In genomic region chr3:102643546-102643945, GRCh38 we compare ENCODE assay signal across 31 cellular contexts.
DNase-seq lines count a peak whose midpoint lies in the region; ATAC-seq and TF ChIP-seq lines count a peak whose summit lies in the region.
"Had no signal": no experiment of that assay in that cellular context is flagged by ENCODE, and none has a peak within 500 bp of the region (broad histone marks: within the 10 kb centered on the region; RNA-seq: fewer than 3 reads in every experiment).

No MANE protein-coding gene starts in this region.

- DNase-seq in GM23338 (ENCODE audit: low spot score) (no peak), NCI-H128 (lab: John Stamatoyannopoulos, UW; ENCODE audit: unreplicated experiment) (no peak)
- DNase-seq in activated T-helper 2 cell treated with anti-CD3 and anti-CD28 coated beads, Interferon-gamma antibody, Interleukin-2, Interleukin-4, amounts not matched to agents 10 μg/mL and 5 μg/mL and 100 μg/mL, durations not matched to agents 14 hours and 24 hours and 36 hours (ENCODE audit: low spot score): no peak
- DNase-seq: 8988T; ACHN; AML-193; BE2C; C1 segment of cervical spinal cord; Caco-2; Calu3; CD4-positive, alpha-beta memory T cell; CD4-positive, alpha-beta T cell; CD4-positive, CD25-positive, alpha-beta regulatory T cell; CD8-positive, alpha-beta memory T cell; CD8-positive, alpha-beta T cell; COR-L47; DMS 273 treated with DMSO at 0.1 percent for 48 hours; DMS153; DMS53; DMS79; DMS79 treated with DMSO at 0.1 percent for 48 hours; DND-41; EL had no signal

- no peaks in the 10 kb centered on the region for H3K36me3 Mint-ChIP-seq in GM23338 (ENCODE audit: low read depth)
- no peaks in the 10 kb centered on the region for H3K36me3 Mint-ChIP-seq in activated T-helper 2 cell treated with anti-CD3 and anti-CD28 coated beads, Interferon-gamma antibody, Interleukin-2, Interleukin-4, amounts not matched to agents 10 μg/mL and 5 μg/mL and 100 μg/mL, durations not matched to agents 14 hours and 24 hours and 36 hours (ENCODE audit: low read depth)
- H3K36me3 Mint-ChIP-seq: CD14-positive monocyte; CD4-positive, alpha-beta memory T cell; CD4-positive, CD25-positive, alpha-beta regulatory T cell; CD8-positive, alpha-beta memory T cell; CD8-positive, alpha-beta T cell had no signal

- peak overlapping the region; percentile 33; the same call in 1 of the 2 replicates for H2AFZ ChIP-seq in GM23338
- H2AFZ ChIP-seq in neural cell (ENCODE audit: low read depth, low read length): no peak overlapping the region

- no peak overlapping the region for H3K27ac ChIP-seq in GM23338 (ENCODE audit: low read depth)
- no peak overlapping the region for H3K27ac ChIP-seq in neural cell (ENCODE audit: low read length)
- H3K27ac ChIP-seq: 22Rv1; A549; BLaER1; BLaER1 treated with 17β-estradiol and CSF1 and Interleukin-3, amounts not matched to agents 10 nM and 100 nM; C4-2B had no signal

- no peaks in the 10 kb centered on the region; the same call in 1 of the 2 replicates for H3K9me2 ChIP-seq in GM23338 (ENCODE audit: insufficient read depth)
- H3K9me2 ChIP-seq in neural cell (ENCODE audit: insufficient read depth, low read length): no peaks in the 10 kb centered on the region

- no peak overlapping the region for H3K4me2 ChIP-seq in GM23338
- peak overlapping the region; percentile 19 for H3K4me2 ChIP-seq in neural cell (ENCODE audit: low read length)
- H3K4me2 ChIP-seq: A549; BLaER1; BLaER1 treated with 17β-estradiol and CSF1 and Interleukin-3, amounts not matched to agents 10 nM and 100 nM had no signal

- TF ChIP-seq CTCF in GM23338 (conservative IDR thresholded peaks at IDR 0.05; ENCODE audit: low read depth in 2 of 2): no peak
- no peak for TF ChIP-seq CTCF in neural cell (IDR thresholded peaks at IDR 0.05; ENCODE audit: poor library complexity, severe bottlenecking)

- no peaks in the 10 kb centered on the region for H3K9me3 Mint-ChIP-seq in GM23338
- H3K9me3 Mint-ChIP-seq in activated T-helper 2 cell treated with anti-CD3 and anti-CD28 coated beads, Interferon-gamma antibody, Interleukin-2, Interleukin-4, amounts not matched to agents 10 μg/mL and 5 μg/mL and 100 μg/mL, durations not matched to agents 14 hours and 24 hours and 36 hours: no peaks in the 10 kb centered on the region
- H3K9me3 Mint-ChIP-seq: CD14-positive monocyte; CD4-positive, alpha-beta T cell; CD8-positive, alpha-beta memory T cell; CD8-positive, alpha-beta T cell had no signal

- TF ChIP-seq RAD21 in neural cell (conservative IDR thresholded peaks at IDR 0.05): no peak

- H3K36me3 ChIP-seq in GM23338 (ENCODE audit: insufficient read depth): no peaks in the 10 kb centered on the region
- H3K36me3 ChIP-seq in neural cell (ENCODE audit: insufficient read depth, low read length): no peaks in the 10 kb centered on the region
- H3K36me3 ChIP-seq: BE2C; BLaER1; BLaER1 treated with 17β-estradiol and CSF1 and Interleukin-3, amounts not matched to agents 10 nM and 100 nM had no signal

- no peaks in the 10 kb centered on the region for H3K27me3 Mint-ChIP-seq in GM23338 (ENCODE audit: insufficient read depth, low read depth, poor library complexity)
- H3K27me3 Mint-ChIP-seq in activated T-helper 2 cell treated with anti-CD3 and anti-CD28 coated beads, Interferon-gamma antibody, Interleukin-2, Interleukin-4, amounts not matched to agents 10 μg/mL and 5 μg/mL and 100 μg/mL, durations not matched to agents 14 hours and 24 hours and 36 hours (ENCODE audit: low read depth): no peaks in the 10 kb centered on the region
- H3K27me3 Mint-ChIP-seq: B cell; CD4-positive, alpha-beta memory T cell; CD4-positive, alpha-beta T cell; CD4-positive, CD25-positive, alpha-beta regulatory T cell had no signal

- no peaks in the 10 kb centered on the region for H3K4me1 ChIP-seq in GM23338 (ENCODE audit: insufficient read depth)
- H3K4me1 ChIP-seq: A549; BE2C; BLaER1; BLaER1 treated with 17β-estradiol and CSF1 and Interleukin-3, amounts not matched to agents 10 nM and 100 nM; Caco-2 had no signal

- intact Hi-C loops in activated T-helper 2 cell treated with anti-CD3 and anti-CD28 coated beads, Interferon-gamma antibody, Interleukin-2, Interleukin-4, amounts not matched to agents 10 μg/mL and 5 μg/mL and 100 μg/mL, durations not matched to agents 14 hours and 24 hours and 36 hours (cut with micrococcal nuclease): no loop called here

- no peak overlapping the region for H3K27ac Mint-ChIP-seq in GM23338
- no peak overlapping the region for H3K27ac Mint-ChIP-seq in activated T-helper 2 cell treated with anti-CD3 and anti-CD28 coated beads, Interferon-gamma antibody, Interleukin-2, Interleukin-4, amounts not matched to agents 10 μg/mL and 5 μg/mL and 100 μg/mL, durations not matched to agents 14 hours and 24 hours and 36 hours
- H3K27ac Mint-ChIP-seq: B cell; CD14-positive monocyte; CD4-positive, alpha-beta memory T cell; CD4-positive, alpha-beta T cell; CD4-positive, CD25-positive, alpha-beta regulatory T cell; CD8-positive, alpha-beta memory T cell; CD8-positive, alpha-beta T cell had no signal

- no peak for ATAC-seq in GM23338
- ATAC-seq: A549; CD8-positive, alpha-beta T cell had no signal

- H3K4me3 ChIP-seq in GM23338: no peak overlapping the region
- no peak overlapping the region for H3K4me3 ChIP-seq in neural cell (ENCODE audit: low read length)
- H3K4me3 ChIP-seq: A549; BLaER1; BLaER1 treated with 17β-estradiol and CSF1 and Interleukin-3, amounts not matched to agents 10 nM and 100 nM had no signal

- H4K20me1 ChIP-seq in GM23338 (replicated peaks; ENCODE audit: insufficient read depth): no peaks in the 10 kb centered on the region
- H4K20me1 ChIP-seq in neural cell (ENCODE audit: insufficient read depth): no peaks in the 10 kb centered on the region
- H4K20me1 ChIP-seq: BLaER1; BLaER1 treated with 17β-estradiol and CSF1 and Interleukin-3, amounts not matched to agents 10 nM and 100 nM had no signal

- no peaks in the 10 kb centered on the region for H3F3A ChIP-seq in GM23338 (replicated peaks; ENCODE audit: low read depth)
- H3F3A ChIP-seq in neural cell (ENCODE audit: insufficient read depth, low read length, poor library complexity, severe bottlenecking): no peaks in the 10 kb centered on the region

- no peaks in the 10 kb centered on the region for H3K9me3 ChIP-seq in neural cell (ENCODE audit: low read length)
- H3K9me3 ChIP-seq: A549; BE2C; BLaER1; BLaER1 treated with 17β-estradiol and CSF1 and Interleukin-3, amounts not matched to agents 10 nM and 100 nM; Caco-2 had no signal

- H3K4me3 Mint-ChIP-seq in GM23338: no peak overlapping the region
- H3K4me3 Mint-ChIP-seq in activated T-helper 2 cell treated with anti-CD3 and anti-CD28 coated beads, Interferon-gamma antibody, Interleukin-2, Interleukin-4, amounts not matched to agents 10 μg/mL and 5 μg/mL and 100 μg/mL, durations not matched to agents 14 hours and 24 hours and 36 hours (ENCODE audit: low read depth): no peak overlapping the region
- H3K4me3 Mint-ChIP-seq: B cell; CD14-positive monocyte; CD4-positive, alpha-beta memory T cell; CD4-positive, alpha-beta T cell; CD4-positive, CD25-positive, alpha-beta regulatory T cell; CD8-positive, alpha-beta memory T cell; CD8-positive, alpha-beta T cell had no signal

- TF ChIP-seq EP300 in neural cell (conservative IDR thresholded peaks at IDR 0.05; ENCODE audit: poor library complexity, severe bottlenecking): peak; percentile 87

- no peaks in the 10 kb centered on the region for H3K4me1 Mint-ChIP-seq in GM23338
- no peaks in the 10 kb centered on the region for H3K4me1 Mint-ChIP-seq in activated T-helper 2 cell treated with anti-CD3 and anti-CD28 coated beads, Interferon-gamma antibody, Interleukin-2, Interleukin-4, amounts not matched to agents 10 μg/mL and 5 μg/mL and 100 μg/mL, durations not matched to agents 14 hours and 24 hours and 36 hours (ENCODE audit: low read depth)
- H3K4me1 Mint-ChIP-seq: B cell; CD14-positive monocyte; CD4-positive, alpha-beta memory T cell; CD4-positive, CD25-positive, alpha-beta regulatory T cell; CD8-positive, alpha-beta memory T cell had no signal

- H3K27me3 ChIP-seq in GM23338 (ENCODE audit: insufficient read depth) (no peaks in the 10 kb centered on the region), neural cell (ENCODE audit: insufficient read depth, low read depth, low read length) (no peaks in the 10 kb centered on the region)
- H3K27me3 ChIP-seq: BE2C; BLaER1; BLaER1 treated with 17β-estradiol and CSF1 and Interleukin-3, amounts not matched to agents 10 nM and 100 nM had no signal

- H3K79me2 ChIP-seq in GM23338 (replicated peaks; ENCODE audit: insufficient read depth) (no peaks in the 10 kb centered on the region), neural cell (replicated peaks; ENCODE audit: insufficient read depth, low read length) (no peaks in the 10 kb centered on the region)

- no peak overlapping the region for H3K9ac ChIP-seq in neural cell (ENCODE audit: low read length)
- H3K9ac ChIP-seq: BLaER1; BLaER1 treated with 17β-estradiol and CSF1 and Interleukin-3, amounts not matched to agents 10 nM and 100 nM had no signal

TF ChIP-seq in GM23338, 12 proteins besides CTCF, POLR2A, EP300 and RAD21:
- TF ChIP-seq ZNF331 (CRISPR knock-in tag; IDR thresholded peaks at IDR 0.05; ENCODE audit: low read depth): no peak

TF ChIP-seq in neural cell, 6 proteins besides CTCF, POLR2A, EP300 and RAD21 (continues in another document):
- TF ChIP-seq TAF1 (IDR thresholded peaks at IDR 0.05; ENCODE audit: low read depth) (no peak), MXI1 (conservative IDR thresholded peaks at IDR 0.05; ENCODE audit: poor library complexity, severe bottlenecking) (no peak), POLR2AphosphoS5 (IDR thresholded peaks at IDR 0.05) (peak; percentile 66), EZH2 (IDR thresholded peaks at IDR 0.05; ENCODE audit: borderline replicate concordance, insufficient read depth, low read length, poor library complexity, severe bottlenecking) (no peak)
